In the genomic region with DNA sequence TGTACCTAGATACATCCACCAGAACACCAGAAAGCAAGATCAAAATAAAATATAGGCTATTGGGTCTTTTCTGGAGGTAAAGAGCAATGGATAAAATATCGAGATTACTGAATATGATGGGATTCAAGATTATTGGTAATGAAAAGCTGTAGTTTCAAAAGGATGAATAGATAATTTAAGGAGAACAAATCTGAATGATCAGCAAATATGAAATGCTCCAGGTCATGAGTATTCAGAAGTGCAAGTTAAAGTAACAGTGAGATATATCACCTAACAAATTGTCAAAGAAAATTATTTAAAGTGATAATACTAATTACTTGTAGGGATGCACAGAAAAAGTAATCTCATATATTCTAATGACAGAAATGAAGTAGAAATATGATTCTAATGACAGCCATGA, we compare ENCODE assay signal across 28 cellular contexts.
"Had no signal": no experiment of that assay in that cellular context is flagged by ENCODE, and none has a peak within 500 bp of the region (broad histone marks: within the 10 kb centered on the region; RNA-seq: fewer than 3 reads in every experiment).

No MANE protein-coding gene starts in this region.

- H2AFZ ChIP-seq: hepatocyte had no signal

- H3K36me3 ChIP-seq: colonic mucosa, esophagus muscularis mucosa, esophagus squamous epithelium, gastrocnemius medialis, gastroesophageal sphincter, heart left ventricle, heart right ventricle had no signal

- H3K9me3 ChIP-seq: colonic mucosa, esophagus muscularis mucosa, esophagus squamous epithelium, gastrocnemius medialis, gastroesophageal sphincter, heart left ventricle had no signal

- H3K27me3 ChIP-seq: colonic mucosa, dorsolateral prefrontal cortex, esophagus muscularis mucosa, esophagus squamous epithelium, foreskin keratinocyte, gastrocnemius medialis, gastroesophageal sphincter, heart left ventricle, heart right ventricle, hepatocyte had no signal

- H3K4me3 ChIP-seq: colonic mucosa, coronary artery, dorsolateral prefrontal cortex, esophagus muscularis mucosa, esophagus squamous epithelium, gastrocnemius medialis, gastroesophageal sphincter, heart left ventricle, heart right ventricle, hepatocyte had no signal

- H3K4me1 ChIP-seq: colonic mucosa, esophagus squamous epithelium, foreskin keratinocyte, gastrocnemius medialis, heart right ventricle had no signal

- H3K27ac ChIP-seq: colonic mucosa, coronary artery, dorsolateral prefrontal cortex, epithelial cell of prostate, esophagus muscularis mucosa, esophagus squamous epithelium, foreskin keratinocyte, gastrocnemius medialis, gastroesophageal sphincter, heart left ventricle, heart right ventricle, hepatocyte had no signal

- FAIRE-seq: colon, endometrium, endothelial cell of umbilical vein, frontal cortex had no signal

- ATAC-seq: effector memory CD8-positive, alpha-beta T cell; esophagus mucosa; foreskin keratinocyte; gastrocnemius medialis; gastroesophageal sphincter; heart left ventricle; heart right ventricle had no signal

- DNase-seq: colonic mucosa; cortex of kidney; dermis blood vessel endothelial cell; dorsolateral prefrontal cortex; effector CD4-positive, alpha-beta T cell; effector CD8-positive, alpha-beta T cell; effector memory CD4-positive, alpha-beta T cell; effector memory CD8-positive, alpha-beta T cell; endodermal cell; esophagus squamous epithelium; foreskin fibroblast; foreskin keratinocyte; foreskin melanocyte; gastrocnemius medialis; glutamatergic neuron; head of caudate nucleus; heart left ventricle; heart right ventricle had no signal

- H3K4me2 ChIP-seq: hepatocyte had no signal

- H3K79me2 ChIP-seq: hepatocyte had no signal
